20 cellular contexts compared by ENCODE assay signal in the genomic region with DNA sequence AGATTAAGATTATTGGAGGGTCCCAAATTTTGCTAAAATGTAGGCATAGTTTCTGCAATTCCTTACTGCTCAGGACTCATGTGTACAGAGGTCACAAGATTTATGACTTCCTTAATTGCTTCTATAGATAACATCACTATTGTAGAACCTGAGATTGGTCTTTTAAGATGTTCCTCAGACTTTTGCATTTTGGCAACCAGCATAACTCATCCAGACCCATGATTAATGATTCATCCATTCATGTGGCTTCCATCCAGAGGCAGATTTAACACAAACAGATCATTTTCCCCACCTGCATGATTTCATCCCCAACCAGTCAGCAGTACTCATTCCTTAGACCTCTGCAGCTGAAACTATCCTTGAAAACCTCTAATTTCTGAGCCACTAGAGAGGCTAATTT. TPM values are rescaled to one million over a fixed set of nuclear protein-coding genes. Genes with fewer than 3 reads are reported as not detected.
A peak's percentile ranks its signal among the peaks of the same experiment; 100 is the strongest.
DNase-seq lines count a peak whose midpoint lies in the region; ATAC-seq, FAIRE-seq and TF ChIP-seq lines count a peak whose summit lies in the region.
"Had no signal": no experiment of that assay in that cellular context is flagged by ENCODE, and none has a peak within 500 bp of the region (broad histone marks: within the 10 kb centered on the region; RNA-seq: fewer than 3 reads in every experiment).

No MANE protein-coding gene starts in this region.

- no peaks in the 10 kb centered on the region for H3K79me2 ChIP-seq in K562 (ENCODE audit: control insufficient read depth, insufficient read depth, low read length)

- H3K36me3 ChIP-seq in HEK293 (ENCODE audit: control insufficient read depth in 2 of 2, insufficient read depth in 1 of 2, low read length in 2 of 2) = no peaks in the 10 kb centered on the region
- H3K36me3 ChIP-seq in K562 (ENCODE audit: control insufficient read depth, insufficient read depth, low read length) = no peaks in the 10 kb centered on the region
- H3K36me3 ChIP-seq in gastroesophageal sphincter = no peaks in the 10 kb centered on the region

- no peak for ATAC-seq in K562
- ATAC-seq in gastroesophageal sphincter = no peak
- ATAC-seq: HCT116 had no signal

- POLR2A ChIA-PET in HEK293 (lab: Yijun Ruan, JAX) (no interaction called here), K562 (lab: Yijun Ruan, JAX) (no interaction called here)

- no peaks in the 10 kb centered on the region for H4K20me1 ChIP-seq in K562 (replicated peaks; ENCODE audit: control insufficient read depth, insufficient read depth, low read length)

- no peaks in the 10 kb centered on the region for H3K27me3 Mint-ChIP-seq in T-helper 2 cell treated with Interferon-gamma antibody and Interleukin-4, amounts not matched to agents 5 μg/mL and 100 μg/mL, for 36 hours (ENCODE audit: low read depth)

- H3K9me3 Mint-ChIP-seq in T-helper 2 cell treated with Interferon-gamma antibody and Interleukin-4, amounts not matched to agents 5 μg/mL and 100 μg/mL, for 36 hours = peaks cover 8% of the 10 kb centered on the region

- H3K9me3 ChIP-seq in HEK293 (ENCODE audit: control insufficient read depth, insufficient read depth, low read depth, low read length) (no peaks in the 10 kb centered on the region), K562 (replicated peaks; ENCODE audit: control insufficient read depth, insufficient read depth, low read depth, low read length) (no peaks in the 10 kb centered on the region), gastroesophageal sphincter (no peaks in the 10 kb centered on the region)

- TF ChIP-seq POLR2A in K562 (conservative IDR thresholded peaks at IDR 0.05) (no peak), gastroesophageal sphincter (IDR thresholded peaks at IDR 0.05) (no peak)

- peak overlapping the region; percentile 93 for H3K27ac Mint-ChIP-seq in T-helper 2 cell treated with Interferon-gamma antibody and Interleukin-4, amounts not matched to agents 5 μg/mL and 100 μg/mL, for 36 hours

- in situ Hi-C loops in K562 (cut with MboI) = no loop called here

- intact Hi-C loops in K562 (cut with micrococcal nuclease) = no loop called here

- H3K27me3 ChIP-seq in K562 (ENCODE audit: control insufficient read depth in 2 of 2, insufficient read depth in 2 of 2, low read length in 2 of 2) = no peaks in the 10 kb centered on the region
- H3K27me3 ChIP-seq in gastroesophageal sphincter = no peaks in the 10 kb centered on the region

- no peaks in the 10 kb centered on the region; the same call in 1 of the 2 replicates for H3K4me1 ChIP-seq in HEK293 (ENCODE audit: control insufficient read depth, insufficient read depth, low read length)
- no peaks in the 10 kb centered on the region for H3K4me1 ChIP-seq in K562 (replicated peaks in 1 of 2; ENCODE audit: control insufficient read depth in 2 of 2, insufficient read depth in 2 of 2, low read length in 2 of 2)
- H3K4me1 ChIP-seq in gastroesophageal sphincter = no peaks in the 10 kb centered on the region

- peaks cover 19% of the 10 kb centered on the region for H3K4me1 Mint-ChIP-seq in T-helper 2 cell treated with Interferon-gamma antibody and Interleukin-4, amounts not matched to agents 5 μg/mL and 100 μg/mL, for 36 hours (ENCODE audit: low read depth)

- no peak overlapping the region for H3K4me3 Mint-ChIP-seq in T-helper 2 cell treated with Interferon-gamma antibody and Interleukin-4, amounts not matched to agents 5 μg/mL and 100 μg/mL, for 36 hours

- H3K9me1 ChIP-seq in K562 (ENCODE audit: control insufficient read depth, insufficient read depth, low read length) = no peaks in the 10 kb centered on the region

- no peak for TF ChIP-seq EP300 in K562 (IDR thresholded peaks at IDR 0.05; ENCODE audit: low read length)
- TF ChIP-seq EP300 in gastroesophageal sphincter (IDR thresholded peaks at IDR 0.05) = no peak

- no peak for FAIRE-seq in K562 (lab: Jason Lieb, UNC)
- FAIRE-seq: GM12878 had no signal

- H3K36me3 Mint-ChIP-seq in T-helper 2 cell treated with Interferon-gamma antibody and Interleukin-4, amounts not matched to agents 5 μg/mL and 100 μg/mL, for 36 hours (ENCODE audit: low read depth) = peaks cover 4% of the 10 kb centered on the region

- DNase-seq in T-helper 2 cell treated with Interferon-gamma antibody and Interleukin-4, amounts not matched to agents 5 μg/mL and 100 μg/mL, for 36 hours (ENCODE audit: low spot score) = no peak
- no peak for DNase-seq in T-helper 2 cell
- peak; percentile 19 for DNase-seq in A172 (ENCODE audit: low spot score)
- DNase-seq in K562 (ENCODE audit: extremely low read depth in 1 of 4, low spot score in 3 of 4) = no peak
- no peak for DNase-seq in NCI-H187 (lab: John Stamatoyannopoulos, UW)
- no peak for DNase-seq in stimulated activated CD4-positive, alpha-beta T cell treated with anti-CD3 and anti-CD28 coated beads, Interleukin-12 subunit alpha, Interleukin-12 subunit beta, amount 100 ng/mL, for 4 hours
- DNase-seq: GOT3, IMR-90, NCI-H1694, NCI-H2081 treated with DMSO at 0.1 percent for 48 hours, NCI-H2171 treated with DMSO at 0.1 percent for 48 hours, NCI-H526, Right ventricle myocardium superior had no signal

- no peak for TF ChIP-seq RAD21 in K562 (CRISPR knock-in tag; conservative IDR thresholded peaks at IDR 0.05 in 1 of 2, IDR thresholded peaks at IDR 0.05 in 1 of 2)

- TF ChIP-seq CTCF in HEK293 (tag by site-specific recombination; IDR thresholded peaks at IDR 0.05) = no peak
- no peak for TF ChIP-seq CTCF in K562 (IDR thresholded peaks at IDR 0.05 in 2 of 3, conservative IDR thresholded peaks at IDR 0.05 in 1 of 3; ENCODE audit: insufficient read depth in 2 of 3, low read depth in 1 of 3, low read length in 3 of 3)
- no peak for TF ChIP-seq CTCF in gastroesophageal sphincter (IDR thresholded peaks at IDR 0.05)

- no TSS peak for BruUV-seq in K562 (replicated peaks; lab: Mats Ljungman, UMichigan)

- CTCF ChIA-PET in HEK293 (lab: Yijun Ruan, JAX) (interaction anchor here (0.6 kb wide), 2 partner anchors 70 to 350 kb away, joined by 3 read pairs; no protein-coding TSS in a partner anchor), K562 (lab: Yijun Ruan, JAX; ENCODE audit: low intra/inter-chr PET ratio) (no interaction called here)

- H2AFZ ChIP-seq in K562 (ENCODE audit: low read depth, low read length) = no peak overlapping the region

- no peak overlapping the region for H3K4me2 ChIP-seq in K562 (ENCODE audit: insufficient read depth, low read length)

- H3K4me3 ChIP-seq in HEK293 (ENCODE audit: low read depth, low read length) (no peak overlapping the region), K562 (no peak overlapping the region), gastroesophageal sphincter (no peak overlapping the region)
- H3K4me3 ChIP-seq: GM12878 had no signal

- H3K9ac ChIP-seq in K562 (ENCODE audit: insufficient read depth in 1 of 2, low read depth in 2 of 2, low read length in 2 of 2) = no peak overlapping the region

- H3K27ac ChIP-seq in HEK293 (ENCODE audit: extremely low read depth, low read depth, low read length) = no peak overlapping the region
- H3K27ac ChIP-seq in K562 (ENCODE audit: extremely low read depth, low read depth, low read length) = no peak overlapping the region
- H3K27ac ChIP-seq in gastroesophageal sphincter = no peak overlapping the region
- H3K27ac ChIP-seq: 22Rv1, C4-2B had no signal

TF ChIP-seq in HEK293, 187 proteins besides CTCF, POLR2A, EP300 and RAD21:
- TF ChIP-seq ZSCAN4 (tag by site-specific recombination; IDR thresholded peaks at IDR 0.05) (no peak), SETDB1 (IDR thresholded peaks at IDR 0.05; ENCODE audit: insufficient read length, low read length) (peak; percentile 32)

TF ChIP-seq in K562, 482 proteins besides CTCF, POLR2A, EP300 and RAD21:
- TF ChIP-seq ESRRA (IDR thresholded peaks at IDR 0.05; ENCODE audit: borderline replicate concordance, low read depth) (no peak), MEIS2 (IDR thresholded peaks at IDR 0.05; ENCODE audit: partially characterized antibody) (peak; percentile 42)

RNA-seq across cellular contexts. Expression of gene CEACAM8, which starts 34.5 kb away (rescaled TPM):
- total RNA-seq in A172 (2014; rRNA removed; shearing (Covaris generic)) = not detected in 2 replicates
- total RNA-seq in K562 (2011; cell fraction: chromatin; rRNA removed; ENCODE audit: low replicate concordance) = not detected in 2 replicates
- not detected in 2 replicates for total RNA-seq in K562 (2011; cell fraction: nucleolus; rRNA removed)
- total RNA-seq in K562 (2011; cell fraction: nucleoplasm; rRNA removed) = not detected in 2 replicates
- total RNA-seq in K562 (2014; rRNA removed) (not detected in 2 replicates), K562 (2014; rRNA removed; fragmentation: Illumina TruSeq; extraction: Trizol) (not detected in 2 replicates), K562 (2015; rRNA removed; fragmentation: Illumina TruSeq; extraction: Trizol) (not detected in 2 replicates), K562 (2021) (not detected in 2 replicates), gastroesophageal sphincter (not detected)
- polyA plus RNA-seq in K562 (2011; rRNA removed) (not detected in 2 replicates), K562 (2014; fragmentation: Illumina TruSeq; extraction: Trizol) (not detected in 2 replicates), K562 (2014; fragmentation: Nextera tagmentation; extraction: Ambion mirVana) (not detected), K562 (2014; rRNA removed) (not detected in 2 replicates)
- not detected in 2 replicates for polyA plus RNA-seq in K562 (2011; cell fraction: cytosol; rRNA removed)
- polyA plus RNA-seq in K562 (2011; cell fraction: nucleus; rRNA removed) = not detected in 2 replicates
- not detected in 2 replicates for polyA plus RNA-seq in K562 (2012)
- polyA minus RNA-seq in K562 (2011; rRNA and poly(A)+ RNA removed) = not detected in 2 replicates
- polyA minus RNA-seq in K562 (2011; cell fraction: cytosol; rRNA and poly(A)+ RNA removed) = not detected in 2 replicates
- not detected in 2 replicates for polyA minus RNA-seq in K562 (2011; cell fraction: nucleus; rRNA and poly(A)+ RNA removed)
- total RNA-seq: GM12878, IMR-90, Right ventricle myocardium superior, SK-MEL-5 had no signal
- polyA plus RNA-seq: IMR-90 had no signal
